In genomic region chr9:132669636-132670358, GRCh38 we compare ENCODE assay signal across 1 cellular context.
TF ChIP-seq lines count a peak whose summit lies in the region.

Gene DDX31, minus strand, starts transcription at chr9:132669983. Its CDS starts 49 bp downstream, at chr9:132669934.

TF ChIP-seq in K562, 482 proteins besides CTCF, POLR2A, EP300 and RAD21 (continued from another document and continues in another):
- TF ChIP-seq SFPQ (IDR thresholded peaks at IDR 0.05; ENCODE audit: low read depth, low read length), result no peak
- peak; percentile 6 for TF ChIP-seq POU5F1 (IDR thresholded peaks at IDR 0.05; ENCODE audit: borderline replicate concordance, low read depth, low read length, partially characterized antibody)
- TF ChIP-seq MTA3 (IDR thresholded peaks at IDR 0.05; ENCODE audit: borderline replicate concordance), result 0 out of 2 replicates have a peak, but pooled peaks have one; percentile 73
- TF ChIP-seq RFX1 (IDR thresholded peaks at IDR 0.05), result no peak
- peak; percentile 93 for TF ChIP-seq SAFB (IDR thresholded peaks at IDR 0.05; ENCODE audit: borderline replicate concordance, low read depth, low read length)
- TF ChIP-seq MYC (IDR thresholded peaks at IDR 0.05; ENCODE audit: low read depth, low read length), result peak; percentile 96
- peak; percentile 98 for TF ChIP-seq MYC (CRISPR knock-in tag; IDR thresholded peaks at IDR 0.05; ENCODE audit: borderline replicate concordance, low read depth)
- TF ChIP-seq POLR2H (tag; IDR thresholded peaks at IDR 0.05; ENCODE audit: low read depth), result peak; percentile 76
- 0 out of 4 replicates have a peak, but pooled peaks of 1 of the 2 experiments have one; percentile 30 for TF ChIP-seq TRIM24 (IDR thresholded peaks at IDR 0.05)
- TF ChIP-seq GABPA (tag; conservative IDR thresholded peaks at IDR 0.05; ENCODE audit: low read depth), result peak; percentile 90
- no peak for TF ChIP-seq PTRF (tag; IDR thresholded peaks at IDR 0.05)
- TF ChIP-seq ZNF318 (IDR thresholded peaks at IDR 0.05; ENCODE audit: borderline replicate concordance in 1 of 2, low read depth in 1 of 2), result no peak
- TF ChIP-seq JUN (IDR thresholded peaks at IDR 0.05; ENCODE audit: borderline replicate concordance, low read depth, low read length), result peak; percentile 3; the same call in 1 of the 2 replicates
- peak; percentile 88 for TF ChIP-seq JUN (CRISPR knock-in tag; IDR thresholded peaks at IDR 0.05; ENCODE audit: borderline replicate concordance)
- TF ChIP-seq NEUROD1 (IDR thresholded peaks at IDR 0.05; ENCODE audit: borderline replicate concordance, low read depth, low read length, partially characterized antibody), result peak; percentile 21
- TF ChIP-seq KLF6 (CRISPR knock-in tag; IDR thresholded peaks at IDR 0.05; ENCODE audit: borderline replicate concordance), result peak; percentile 41; the same call in 1 of the 2 replicates
- TF ChIP-seq NBN (IDR thresholded peaks at IDR 0.05; ENCODE audit: low read depth), result peak; percentile 26; the same call in 1 of the 2 replicates
- TF ChIP-seq ATF3 (IDR thresholded peaks at IDR 0.05), result no peak
- TF ChIP-seq ATF3 (CRISPR knock-in tag; conservative IDR thresholded peaks at IDR 0.05), result 0 out of 2 replicates have a peak, but pooled peaks have one; percentile 35
- peak in 1 of 2 experiments; percentile 35; a peak in 1 of 4 replicates for TF ChIP-seq ZNF639 (CRISPR knock-in tag; conservative IDR thresholded peaks at IDR 0.05 in 1 of 2, IDR thresholded peaks at IDR 0.05 in 1 of 2)
- TF ChIP-seq MAX (CRISPR knock-in tag; IDR thresholded peaks at IDR 0.05), result peak; percentile 99
- peak; percentile 85 for TF ChIP-seq CREB3L1 (IDR thresholded peaks at IDR 0.05; ENCODE audit: borderline replicate concordance, low read depth)
- peak; percentile 69; the same call in 1 of the 2 replicates for TF ChIP-seq ZNF830 (CRISPR knock-in tag; IDR thresholded peaks at IDR 0.05)
- TF ChIP-seq MXD1 (CRISPR knock-in tag; IDR thresholded peaks at IDR 0.05; ENCODE audit: borderline replicate concordance, poor library complexity, severe bottlenecking), result peak; percentile 96
- peak; percentile 72 to 90 (median 81); a peak in 5 of 6 replicates for TF ChIP-seq ZBTB11 (CRISPR knock-in tag; IDR thresholded peaks at IDR 0.05)
- TF ChIP-seq TCF7 (IDR thresholded peaks at IDR 0.05; ENCODE audit: borderline replicate concordance), result peak; percentile 61; the same call in 1 of the 2 replicates
- no peak for TF ChIP-seq ZNF197 (CRISPR knock-in tag; IDR thresholded peaks at IDR 0.05; ENCODE audit: low read depth)
- no peak for TF ChIP-seq CTCFL (IDR thresholded peaks at IDR 0.05; ENCODE audit: borderline replicate concordance, insufficient read depth, low read depth, low read length, poor library complexity, severe bottlenecking)
- peak; percentile 82 to 95 for TF ChIP-seq E2F6 (IDR thresholded peaks at IDR 0.05; ENCODE audit: borderline replicate concordance in 1 of 2, extremely low read depth in 1 of 2, insufficient read depth in 1 of 2, insufficient read length in 1 of 2, low read depth in 1 of 2, low read length in 1 of 2, poor library complexity in 1 of 2, severe bottlenecking in 1 of 2)
